In genomic region chr14:74902941-74903705, GRCh38 we compare ENCODE assay signal across 1 cellular context.
TF ChIP-seq lines count a peak whose summit lies in the region.

No MANE protein-coding gene starts in this region.

TF ChIP-seq in IMR-90, 13 proteins besides CTCF, POLR2A, EP300 and RAD21:
- TF ChIP-seq NFE2L2 (IDR thresholded peaks at IDR 0.05; ENCODE audit: low read depth, low read length) (no peak), RCOR1 (IDR thresholded peaks at IDR 0.05; ENCODE audit: insufficient replicate concordance, low read length) (no peak), BHLHE40 (IDR thresholded peaks at IDR 0.05; ENCODE audit: low read depth, low read length) (no peak), CEBPB (IDR thresholded peaks at IDR 0.05; ENCODE audit: low read depth, low read length) (no peak), MAFK (IDR thresholded peaks at IDR 0.05; ENCODE audit: low read depth, low read length) (no peak), USF2 (IDR thresholded peaks at IDR 0.05; ENCODE audit: low read depth, low read length) (no peak), MXI1 (IDR thresholded peaks at IDR 0.05; ENCODE audit: borderline replicate concordance, low read depth, low read length) (no peak), RFX5 (IDR thresholded peaks at IDR 0.05; ENCODE audit: low read depth, low read length) (no peak), SMC3 (IDR thresholded peaks at IDR 0.05; ENCODE audit: low read depth, low read length) (no peak), MAZ (IDR thresholded peaks at IDR 0.05; ENCODE audit: borderline replicate concordance, low read depth, low read length) (no peak), ELK1 (IDR thresholded peaks at IDR 0.05; ENCODE audit: borderline replicate concordance, low read depth, low read length) (no peak), CHD1 (IDR thresholded peaks at IDR 0.05; ENCODE audit: low read depth, low read length) (no peak), FOS (IDR thresholded peaks at IDR 0.05; ENCODE audit: low read depth, low read length) (no peak)
